In the genomic region with DNA sequence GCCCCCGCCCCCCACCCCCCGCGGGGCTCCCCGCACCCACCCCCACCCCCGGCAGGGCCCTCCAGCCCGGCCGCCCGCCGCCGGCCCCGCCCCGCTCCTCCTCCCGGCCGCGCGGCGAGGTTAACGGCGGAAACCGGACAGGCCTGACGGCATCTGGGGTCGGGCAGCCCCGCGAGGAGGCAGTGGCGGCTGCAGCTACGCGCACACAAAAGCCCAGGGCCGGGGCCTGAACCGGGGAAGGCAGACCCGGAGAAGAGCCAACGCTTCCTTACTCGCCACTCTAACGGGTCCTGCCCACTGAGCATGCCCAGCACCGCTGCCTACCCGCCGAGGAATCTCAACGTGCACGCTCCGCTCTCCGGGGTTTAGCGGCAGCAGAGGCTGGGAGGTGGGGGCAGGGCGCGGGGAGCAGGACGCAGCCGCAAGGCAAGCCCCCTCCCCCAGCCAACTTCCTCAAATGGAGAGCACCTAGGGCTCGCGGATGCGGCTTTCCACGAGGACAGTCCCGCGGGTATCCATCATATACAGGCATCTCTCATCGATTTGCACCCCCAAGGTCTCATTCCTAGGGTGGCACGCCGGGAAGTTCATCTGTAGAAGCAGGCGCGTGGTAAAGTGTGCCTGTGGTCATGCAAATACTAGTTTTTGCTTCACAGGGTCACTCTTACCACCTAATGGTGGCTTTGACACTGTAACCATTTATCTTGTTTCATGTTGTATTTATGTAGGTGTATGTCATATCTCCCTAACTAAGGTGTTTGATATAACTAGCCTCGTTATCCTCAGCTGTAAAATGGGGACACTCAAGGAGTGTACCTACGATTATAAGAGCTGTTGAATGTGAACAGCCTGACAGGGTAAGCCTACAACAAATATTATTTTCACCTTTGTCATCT, we compare ENCODE assay signal across 8 cellular contexts. TPM values are rescaled to one million over a fixed set of nuclear protein-coding genes. Genes with fewer than 3 reads are reported as not detected.
A peak's percentile ranks its signal among the peaks of the same experiment; 100 is the strongest.
DNase-seq lines count a peak whose midpoint lies in the region; ATAC-seq and TF ChIP-seq lines count a peak whose summit lies in the region.

A gene (minus strand): TSS at position 339 of the 896 bp plus-strand sequence. CDS start 761 bp downstream, outside the sequence.

- 1% methylated on average over 20 to 58 of the region's 58 CpGs for WGBS in psoas muscle, 3 donors
- WGBS in urinary bladder: 1% methylated on average over 53 of the region's 58 CpGs

- no peaks in the 10 kb centered on the region for H3K36me3 ChIP-seq in right atrium auricular region
- H3K36me3 ChIP-seq in psoas muscle (ENCODE audit: insufficient read depth in 1 of 2, low read depth in 1 of 2): peaks cover 0 to 16% of the 10 kb centered on the region in 2 donors
- peaks cover 2% of the 10 kb centered on the region for H3K36me3 ChIP-seq in urinary bladder (ENCODE audit: insufficient read depth)

- intact Hi-C loops in psoas muscle (cut with DNase I): loop anchor here (2.0 to 10.0 kb wide), 3 partner anchors 51 to 154 kb away; a partner anchor contains a TSS

- H3K9me3 ChIP-seq in right atrium auricular region (no peaks in the 10 kb centered on the region), psoas muscle (no peaks in the 10 kb centered on the region)

- peak; percentile 62 for ATAC-seq in GM18505 (IDR thresholded peaks at IDR 0.05; ENCODE audit: unreplicated experiment)
- peak; percentile 65 for ATAC-seq in HG02970 (IDR thresholded peaks at IDR 0.05; ENCODE audit: low FRiP score, unreplicated experiment)
- peak; percentile 88 to 93 (median 92) for ATAC-seq in psoas muscle

- H3K27me3 ChIP-seq in right atrium auricular region (no peaks in the 10 kb centered on the region), psoas muscle (ENCODE audit: insufficient read depth in 3 of 3, low read length in 2 of 3) (no peaks in the 10 kb centered on the region)

- DNase-seq in NCI-H187 treated with DMSO at 0.1 percent for 48 hours (lab: John Stamatoyannopoulos, UW): peak; percentile 69
- DNase-seq in T-helper 2 cell: peak; percentile 68 to 97 (median 89)
- peak; percentile 91 for DNase-seq in right atrium auricular region (ENCODE audit: low spot score)
- peak; percentile 94 to 96 for DNase-seq in psoas muscle

- H3K27ac ChIP-seq in angular gyrus (ENCODE audit: low read depth, low read length) (peak within 1 kb of the TSS; percentile 79), right atrium auricular region (peak within 1 kb of the TSS; percentile 89 to 93), psoas muscle (peak within 1 kb of the TSS; percentile 97), urinary bladder (ENCODE audit: low read depth) (peak within 1 kb of the TSS; percentile 83)

- no peak for TF ChIP-seq CTCF in right atrium auricular region (IDR thresholded peaks at IDR 0.05)
- TF ChIP-seq CTCF in psoas muscle (IDR thresholded peaks at IDR 0.05): no peak

- H3K4me1 ChIP-seq in right atrium auricular region: peaks cover 0 to 22% of the 10 kb centered on the region in 2 donors
- peaks cover 21% of the 10 kb centered on the region for H3K4me1 ChIP-seq in psoas muscle
- no peaks in the 10 kb centered on the region for H3K4me1 ChIP-seq in urinary bladder (ENCODE audit: insufficient read depth)

- TF ChIP-seq POLR2A in GM18505 (IDR thresholded peaks at IDR 0.05; ENCODE audit: borderline replicate concordance, extremely low read depth, insufficient read depth, insufficient read length): peak; percentile 97

- peak within 1 kb of the TSS; percentile 73 to 92 for H3K4me3 ChIP-seq in right atrium auricular region
- H3K4me3 ChIP-seq in psoas muscle: peak within 1 kb of the TSS; percentile 98
- peak within 1 kb of the TSS; percentile 87 for H3K4me3 ChIP-seq in urinary bladder (ENCODE audit: low read depth, low read length)

RNA-seq across cellular contexts. Expression of the gene that starts here (rescaled TPM):
- total RNA-seq in right atrium auricular region: 10 to 100 TPM; 20.9 to 26.1 TPM
- total RNA-seq in psoas muscle: 10 to 100 TPM; 46.1 to 71.6 (median 56.3) TPM
- 10 to 100 TPM; 40.0 to 86.8 (median 56.0) TPM for polyA plus RNA-seq in psoas muscle
- total RNA-seq in urinary bladder: 56.0 TPM
- polyA plus RNA-seq in urinary bladder: 34.7 TPM

Comparison
In these comparisons a context has a peak if more than half of its experiments do, and no peak if none do; other contexts are left out.
1. Peak in every context shown above with its lines: DNase-seq, ATAC-seq, H3K4me3 ChIP-seq and H3K27ac ChIP-seq.